In the genomic region with DNA sequence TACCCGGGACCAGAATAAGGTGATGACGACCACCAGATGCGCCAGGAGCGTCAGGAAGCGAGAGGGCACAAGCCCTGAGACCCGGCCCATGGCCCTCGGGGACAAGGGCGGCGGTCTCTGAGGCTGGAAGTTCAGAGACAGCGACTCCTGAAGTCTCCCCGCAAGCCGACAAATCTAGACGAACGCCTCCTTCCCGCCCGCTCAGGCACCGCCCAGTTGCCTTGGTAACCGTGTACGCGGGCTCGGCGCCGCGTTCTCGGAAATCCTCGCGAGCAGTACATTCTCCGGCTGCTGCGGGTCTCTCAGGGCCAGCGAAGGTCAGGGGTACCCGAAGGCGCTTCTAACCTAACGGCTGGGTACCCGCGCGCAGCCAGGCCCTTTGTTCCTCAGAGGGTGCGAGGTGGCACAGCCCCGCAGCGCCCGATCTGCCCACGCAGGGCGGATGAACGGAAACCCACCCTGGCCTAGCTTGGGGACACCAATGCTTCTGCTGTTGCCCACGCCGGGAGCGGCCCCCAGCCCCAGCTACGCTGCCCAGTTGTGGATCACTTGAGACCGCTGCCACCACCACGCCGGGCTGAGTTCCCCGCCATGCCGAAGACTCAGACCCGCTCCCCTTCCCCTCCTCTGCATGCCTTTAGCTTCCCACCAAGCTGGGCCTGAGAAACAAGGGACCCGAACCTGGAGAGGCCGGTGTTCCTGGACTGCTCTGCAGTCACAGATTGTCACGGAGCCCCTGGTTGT, we compare ENCODE assay signal across 8 cellular contexts. TPM values are rescaled to one million over a fixed set of nuclear protein-coding genes. Genes with fewer than 3 reads are reported as not detected.
A peak's percentile ranks its signal among the peaks of the same experiment; 100 is the strongest.
DNase-seq lines count a peak whose midpoint lies in the region; ATAC-seq and TF ChIP-seq lines count a peak whose summit lies in the region.

A gene (minus strand): TSS at position 184 of the 744 bp plus-strand sequence. CDS start 94 bp downstream, at position 90.

- H3K36me3 ChIP-seq in left lung: no peaks in the 10 kb centered on the region

- no peak for TF ChIP-seq CTCF in left lung (IDR thresholded peaks at IDR 0.05)

- DNase-seq in NCI-H510A treated with DMSO at 0.1 percent for 48 hours (lab: John Stamatoyannopoulos, UW) (peak; percentile 86), dermis blood vessel endothelial cell (peak; percentile 88), left lung (peak; percentile 91 to 98)
- DNase-seq in activated CD4-positive, alpha-beta T cell treated with anti-CD3 and anti-CD28 coated beads, Interleukin-2, amount 50 U/mL, for 24 hours (ENCODE audit: low read depth in 1 of 2, low spot score in 1 of 2): peak; percentile 65 to 87
- DNase-seq in stimulated activated CD4-positive, alpha-beta T cell treated with anti-CD3 and anti-CD28 coated beads, Interleukin-2, amount 100 ng/mL, for 4 hours (ENCODE audit: low read depth): peak; percentile 80

- peaks cover 15 to 35% of the 10 kb centered on the region in 2 donors for H3K4me1 ChIP-seq in left lung

- intact Hi-C loops in left lung (cut with DNase I): no loop called here

- H3K27me3 ChIP-seq in left lung: no peaks in the 10 kb centered on the region

- ATAC-seq in HG03039 (IDR thresholded peaks at IDR 0.05; ENCODE audit: unreplicated experiment): peak; percentile 36
- ATAC-seq in left lung: peak; percentile 86
- ATAC-seq in GM19463 (IDR thresholded peaks at IDR 0.05; ENCODE audit: unreplicated experiment): no peak

- H3K9me3 ChIP-seq in left lung: no peaks in the 10 kb centered on the region

- peak within 1 kb of the TSS; percentile 66 for H3K4me3 ChIP-seq in GM08714 (ENCODE audit: low read length)
- peak within 1 kb of the TSS; percentile 48 to 54 for H3K4me3 ChIP-seq in left lung

- peak within 1 kb of the TSS; percentile 80 to 85 for H3K27ac ChIP-seq in left lung

RNA-seq across cellular contexts. Expression of the gene that starts here (rescaled TPM):
- total RNA-seq in dermis blood vessel endothelial cell: 13.0 and 17.5 TPM in 2 replicates
- total RNA-seq in left lung: 10 to 100 TPM; 15.0 to 15.9 TPM
